In the genomic region with DNA sequence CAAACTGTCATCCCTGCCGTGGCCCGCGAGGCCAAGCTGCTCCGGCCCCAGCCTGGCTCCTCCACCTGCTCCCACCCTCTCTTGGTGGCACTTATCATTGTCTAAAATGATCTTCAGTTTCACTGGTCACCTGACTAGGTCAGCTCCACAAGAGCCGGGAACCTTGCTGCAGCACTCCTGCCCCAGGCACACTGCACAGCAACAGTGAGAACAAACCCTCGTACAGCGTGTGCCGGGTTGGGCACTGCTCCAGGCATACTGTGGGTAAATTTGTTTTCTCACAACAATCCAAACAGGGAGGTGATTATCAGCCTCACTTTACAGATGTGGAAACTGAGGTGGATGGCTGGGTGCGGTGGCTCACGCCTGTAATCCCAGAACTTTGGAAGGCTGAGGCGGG, we compare ENCODE assay signal across 1 cellular context.
TF ChIP-seq lines count a peak whose summit lies in the region.

No MANE protein-coding gene starts in this region.

TF ChIP-seq in HCT116, 20 proteins besides CTCF, POLR2A, EP300 and RAD21:
- TF ChIP-seq JUND (IDR thresholded peaks at IDR 0.05) (no peak), CEBPB (IDR thresholded peaks at IDR 0.05; ENCODE audit: low read depth) (no peak), SIN3A (IDR thresholded peaks at IDR 0.05; ENCODE audit: low read depth) (no peak), FOSL1 (IDR thresholded peaks at IDR 0.05; ENCODE audit: low read depth) (no peak), EGR1 (IDR thresholded peaks at IDR 0.05; ENCODE audit: low read depth) (no peak), TCF7L2 (IDR thresholded peaks at IDR 0.05; ENCODE audit: borderline replicate concordance, extremely low read depth, insufficient read depth, insufficient read length) (no peak), POLR2AphosphoS5 (IDR thresholded peaks at IDR 0.05; ENCODE audit: low read depth, low read length) (no peak), SP1 (IDR thresholded peaks at IDR 0.05; ENCODE audit: low read depth) (no peak), ZFX (IDR thresholded peaks at IDR 0.05) (no peak), EZH2phosphoT487 (IDR thresholded peaks at IDR 0.05; ENCODE audit: borderline replicate concordance) (no peak), MAX (IDR thresholded peaks at IDR 0.05) (no peak)
TF ChIP-seq in HCT116: peak in this region for 0.
